15 cellular contexts compared by ENCODE assay signal in genomic region chr10:52172581-52172980, GRCh38.
DNase-seq lines count a peak whose midpoint lies in the region; ATAC-seq and TF ChIP-seq lines count a peak whose summit lies in the region.
"Had no signal": no experiment of that assay in that cellular context is flagged by ENCODE, and none has a peak within 500 bp of the region (broad histone marks: within the 10 kb centered on the region; RNA-seq: fewer than 3 reads in every experiment).

No MANE protein-coding gene starts in this region.

- H3K9me3 ChIP-seq in lower lobe of right lung, result no peaks in the 10 kb centered on the region

- no peak overlapping the region for H3K4me3 ChIP-seq in AG10803 (ENCODE audit: low read length)
- H3K4me3 ChIP-seq in brain microvascular endothelial cell (ENCODE audit: low read depth, low read length), result no peak overlapping the region
- no peak overlapping the region for H3K4me3 ChIP-seq in lower lobe of right lung

- no peaks in the 10 kb centered on the region for H3K36me3 ChIP-seq in brain microvascular endothelial cell (replicated peaks)
- H3K36me3 ChIP-seq in lower lobe of right lung, result no peaks in the 10 kb centered on the region

- intact Hi-C loops in lower lobe of right lung (cut with DNase I), result no loop called here

- H3K27me3 ChIP-seq in brain microvascular endothelial cell (replicated peaks), result no peaks in the 10 kb centered on the region
- no peaks in the 10 kb centered on the region for H3K27me3 ChIP-seq in lower lobe of right lung (ENCODE audit: low read depth)

- no peaks in the 10 kb centered on the region for H3K4me1 ChIP-seq in lower lobe of right lung

- TF ChIP-seq CTCF in AG10803 (conservative IDR thresholded peaks at IDR 0.05; ENCODE audit: low read length) (peak; percentile 11; the same call in 1 of the 2 replicates), brain microvascular endothelial cell (IDR thresholded peaks at IDR 0.05; ENCODE audit: low read depth, low read length, missing control alignments) (peak; percentile 44), lower lobe of right lung (IDR thresholded peaks at IDR 0.05) (no peak)

- DNase-seq in AG10803 (ENCODE audit: low read depth) (peak; percentile 2), HuH-7 (ENCODE audit: low spot score) (peak; percentile 2), brain microvascular endothelial cell (peak; percentile 31), lower lobe of right lung (no peak), NCI-H1694 (lab: John Stamatoyannopoulos, UW) (no peak), GOT3 (lab: John Stamatoyannopoulos, UW) (no peak), D341Med (ENCODE audit: low spot score) (no peak)
- DNase-seq in stimulated activated CD4-positive, alpha-beta T cell treated with anti-CD3 and anti-CD28 coated beads, Interleukin-1b, Interleukin-23, amount 100 ng/mL, for 48 hours, result no peak
- DNase-seq: activated naive CD4-positive, alpha-beta T cell treated with anti-CD3 and anti-CD28 coated beads, Interleukin-2, amount 50 U/mL, for 16 hours; midbrain; NCI-H1092 treated with DMSO at 0.1 percent for 48 hours; NCI-H510A treated with DMSO at 0.1 percent for 48 hours; stimulated activated CD4-positive, alpha-beta T cell treated with anti-CD3 and anti-CD28 coated beads, Interleukin-4, amount 100 ng/mL, for 1 hour had no signal

- peak; percentile 57 to 72 for ATAC-seq in lower lobe of right lung
- ATAC-seq: stimulated activated effector memory CD8-positive, alpha-beta T cell treated with anti-CD3 and anti-CD28 coated beads, Interleukin-12 subunit alpha, Interleukin-12 subunit beta, amount 100 ng/mL, for 72 hours had no signal

- in situ Hi-C loops in brain microvascular endothelial cell (cut with HindIII; ENCODE audit: low pct_ligation_motif_present, low sequenced_read_pairs), result no loop called here

- no peak overlapping the region for H3K27ac ChIP-seq in brain microvascular endothelial cell
- H3K27ac ChIP-seq in lower lobe of right lung, result no peak overlapping the region
- H3K27ac ChIP-seq: C4-2B had no signal

Comparison
In these comparisons a context has a peak if more than half of its experiments do, and no peak if none do; other contexts are left out.
1. DNase-seq: peak in AG10803 (single experiment), HuH-7 (single experiment) and brain microvascular endothelial cell (single experiment); none in lower lobe of right lung (single experiment), NCI-H1694 (single experiment), GOT3 (single experiment), D341Med (single experiment) and stimulated activated CD4-positive, alpha-beta T cell treated with anti-CD3 and anti-CD28 coated beads, Interleukin-1b, Interleukin-23, amount 100 ng/mL, for 48 hours (single experiment).